Comparison of ENCODE assay signal across 18 cellular contexts in genomic region chr10:64191304-64191703, GRCh38.
DNase-seq lines count a peak whose midpoint lies in the region; ATAC-seq and TF ChIP-seq lines count a peak whose summit lies in the region.
"Had no signal": no experiment of that assay in that cellular context is flagged by ENCODE, and none has a peak within 500 bp of the region (broad histone marks: within the 10 kb centered on the region; RNA-seq: fewer than 3 reads in every experiment).

No MANE protein-coding gene starts in this region.

- intact Hi-C loops in left colon (cut with DNase I, micrococcal nuclease): no loop called here
- intact Hi-C loops in left ventricle myocardium inferior (cut with micrococcal nuclease): no loop called here

- DNase-seq in COR-L47 (lab: John Stamatoyannopoulos, UW) (peak; percentile 54), NCI-H2081 treated with DMSO at 0.1 percent for 48 hours (lab: John Stamatoyannopoulos, UW) (peak; percentile 41), SJCRH30 (peak; percentile 7 to 47), nephron progenitor cell (no peak), SW480 (ENCODE audit: low spot score) (no peak), DMS 273 treated with DMSO at 0.1 percent for 48 hours (lab: John Stamatoyannopoulos, UW) (no peak), left colon (no peak), left ventricle myocardium inferior (no peak)
- DNase-seq: Calu3, H7, NCI-H1105 treated with DMSO at 0.1 percent for 48 hours, NCI-H2107, NCI-H345, NCI-H526 treated with DMSO at 0.1 percent for 48 hours, T-helper 17 cell had no signal

- peaks cover 10% of the 10 kb centered on the region for H3K4me1 Mint-ChIP-seq in nephron progenitor cell
- H3K4me1 Mint-ChIP-seq: CD14-positive monocyte, T-helper 17 cell had no signal

- no peak for TF ChIP-seq CTCF in nephron progenitor cell (IDR thresholded peaks at IDR 0.05)
- TF ChIP-seq CTCF in left ventricle myocardium inferior (IDR thresholded peaks at IDR 0.05; ENCODE audit: borderline replicate concordance): no peak

- H3K4me1 ChIP-seq in SJCRH30 (peaks cover 9% of the 10 kb centered on the region; the same call in 1 of the 2 replicates), left ventricle myocardium inferior (no peaks in the 10 kb centered on the region)

- H3K9me3 ChIP-seq in SJCRH30 (replicated peaks) (no peaks in the 10 kb centered on the region), left ventricle myocardium inferior (replicated peaks) (peaks cover 4% of the 10 kb centered on the region)

- H3K27me3 ChIP-seq in SJCRH30 (no peaks in the 10 kb centered on the region), left ventricle myocardium inferior (ENCODE audit: low read depth) (no peaks in the 10 kb centered on the region)

- H3K27me3 Mint-ChIP-seq in nephron progenitor cell (ENCODE audit: low read depth, poor library complexity): no peaks in the 10 kb centered on the region
- H3K27me3 Mint-ChIP-seq: T-helper 17 cell had no signal

- no peak overlapping the region for H3K4me3 Mint-ChIP-seq in nephron progenitor cell
- H3K4me3 Mint-ChIP-seq: CD14-positive monocyte, T-helper 17 cell had no signal

- no peak for ATAC-seq in left colon
- ATAC-seq: T-helper 17 cell had no signal

- H3K4me3 ChIP-seq in SJCRH30 (no peak overlapping the region), left ventricle myocardium inferior (no peak overlapping the region)
- H3K4me3 ChIP-seq: SK-N-MC had no signal

- no peaks in the 10 kb centered on the region for H3K36me3 Mint-ChIP-seq in nephron progenitor cell (ENCODE audit: low read depth)
- H3K36me3 Mint-ChIP-seq: CD14-positive monocyte had no signal

- H3K9me3 Mint-ChIP-seq in nephron progenitor cell: peaks cover 9% of the 10 kb centered on the region

- peak overlapping the region; percentile 70 for H3K27ac Mint-ChIP-seq in nephron progenitor cell
- H3K27ac Mint-ChIP-seq: CD14-positive monocyte, T-helper 17 cell had no signal

- no peaks in the 10 kb centered on the region for H3K36me3 ChIP-seq in SJCRH30
- H3K36me3 ChIP-seq in left ventricle myocardium inferior: no peaks in the 10 kb centered on the region

- H3K27ac ChIP-seq in SJCRH30 (peak overlapping the region; percentile 55), left ventricle myocardium inferior (replicated peaks) (no peak overlapping the region)
- H3K27ac ChIP-seq: HL-60, SK-N-MC had no signal

Comparison
In these comparisons a context has a peak if more than half of its experiments do, and no peak if none do; other contexts are left out.
1. DNase-seq: peak in COR-L47 (single experiment), NCI-H2081 treated with DMSO at 0.1 percent for 48 hours (single experiment) and SJCRH30 (2 of 2); none in nephron progenitor cell (single experiment), SW480 (single experiment), DMS 273 treated with DMSO at 0.1 percent for 48 hours (single experiment), left colon (0 of 2) and left ventricle myocardium inferior (single experiment).